11 cellular contexts compared by ENCODE assay signal in genomic region chr10:122551450-122551849, GRCh38. TPM values are rescaled to one million over a fixed set of nuclear protein-coding genes. Genes with fewer than 3 reads are reported as not detected.
DNase-seq lines count a peak whose midpoint lies in the region; ATAC-seq and TF ChIP-seq lines count a peak whose summit lies in the region.
"Had no signal": no experiment of that assay in that cellular context is flagged by ENCODE, and none has a peak within 500 bp of the region (broad histone marks: within the 10 kb centered on the region; RNA-seq: fewer than 3 reads in every experiment).

No MANE protein-coding gene starts in this region.

- TF ChIP-seq CTCF in HCT116 (IDR thresholded peaks at IDR 0.05 in 2 of 3, conservative IDR thresholded peaks at IDR 0.05 in 1 of 3; ENCODE audit: borderline replicate concordance in 1 of 3, insufficient read depth in 1 of 3, low read depth in 2 of 3, low read length in 2 of 3): no peak
- TF ChIP-seq CTCF in Calu3 (IDR thresholded peaks at IDR 0.05; ENCODE audit: unreplicated experiment): no peak

- H3K9me3 ChIP-seq in HCT116 (ENCODE audit: control insufficient read depth in 1 of 2, insufficient read depth in 1 of 2, low read depth in 1 of 2, low read length in 2 of 2) (no peaks in the 10 kb centered on the region), HAP-1 (no peaks in the 10 kb centered on the region)
- H3K9me3 ChIP-seq in effector memory CD4-positive, alpha-beta T cell (ENCODE audit: control insufficient read depth, low read length): no peaks in the 10 kb centered on the region

- POLR2A ChIA-PET in HCT116 (lab: Charles Lee): no interaction called here
- POLR2A ChIA-PET in activated CD4-positive, alpha-beta memory T cell treated with anti-CD3 and anti-CD28 coated beads for 36 hours (lab: Charles Lee): no interaction called here

- peak overlapping the region; percentile 36 for H3K27ac Mint-ChIP-seq in activated CD4-positive, alpha-beta memory T cell treated with anti-CD3 and anti-CD28 coated beads for 36 hours
- no peak overlapping the region for H3K27ac Mint-ChIP-seq in Calu3 (ENCODE audit: unreplicated experiment)

- no peak for TF ChIP-seq POLR2A in HCT116 (IDR thresholded peaks at IDR 0.05; ENCODE audit: borderline replicate concordance, extremely low read depth, insufficient read depth, insufficient read length)

- no peak overlapping the region for H3K27ac ChIP-seq in HCT116 (ENCODE audit: low read depth, low read length)
- peak overlapping the region; percentile 26 for H3K27ac ChIP-seq in effector memory CD4-positive, alpha-beta T cell (ENCODE audit: insufficient read depth, low read length, poor library complexity, severe bottlenecking)
- H3K27ac ChIP-seq: cardiac muscle cell had no signal

- BruUV-seq in HCT116 (replicated peaks; lab: Mats Ljungman, UMichigan): no TSS peak
- no TSS peak for BruUV-seq in Calu3 (replicated peaks; lab: Mats Ljungman, UMichigan)

- H3K27me3 ChIP-seq in HCT116 (ENCODE audit: insufficient read depth, low read length) (peaks cover 4% of the 10 kb centered on the region; the same call in 1 of the 2 replicates), HAP-1 (ENCODE audit: low read depth) (no peaks in the 10 kb centered on the region)
- no peaks in the 10 kb centered on the region for H3K27me3 ChIP-seq in effector memory CD4-positive, alpha-beta T cell (replicated peaks; ENCODE audit: control insufficient read depth, insufficient read depth, low read length, poor library complexity, severe bottlenecking)
- H3K27me3 ChIP-seq: cardiac muscle cell had no signal

- RAD21 ChIA-PET in HCT116 (lab: Charles Lee; ENCODE audit: low non-redundant PET in 1 of 2, low total read pairs in 2 of 2, uncharacterized antibody in 2 of 2, unreplicated experiment in 2 of 2): no interaction called here

- TF ChIP-seq RAD21 in HCT116 (IDR thresholded peaks at IDR 0.05; ENCODE audit: low read depth): no peak; the same call in 1 of the 2 replicates

- no peaks in the 10 kb centered on the region for H3K36me3 Mint-ChIP-seq in activated CD4-positive, alpha-beta memory T cell treated with anti-CD3 and anti-CD28 coated beads for 36 hours
- peaks cover 4% of the 10 kb centered on the region for H3K36me3 Mint-ChIP-seq in Calu3 (ENCODE audit: insufficient read depth, unreplicated experiment)

- no peak overlapping the region for H3K4me2 ChIP-seq in HCT116 (ENCODE audit: low read length)

- peaks cover 20% of the 10 kb centered on the region for H3K4me1 Mint-ChIP-seq in activated CD4-positive, alpha-beta memory T cell treated with anti-CD3 and anti-CD28 coated beads for 36 hours (ENCODE audit: low read depth)
- H3K4me1 Mint-ChIP-seq in Calu3 (ENCODE audit: low read depth, unreplicated experiment): peaks cover 11% of the 10 kb centered on the region
- H3K4me1 Mint-ChIP-seq: IgD-negative memory B cell had no signal

- H3K27me3 Mint-ChIP-seq in activated CD4-positive, alpha-beta memory T cell treated with anti-CD3 and anti-CD28 coated beads for 36 hours: no peaks in the 10 kb centered on the region
- peaks cover 16% of the 10 kb centered on the region for H3K27me3 Mint-ChIP-seq in Calu3 (ENCODE audit: unreplicated experiment)

- ATAC-seq in HCT116: peak; percentile 71

- no peaks in the 10 kb centered on the region for H3K36me3 ChIP-seq in HCT116 (ENCODE audit: control insufficient read depth in 1 of 2, insufficient read depth in 2 of 2, low read length in 2 of 2)
- H3K36me3 ChIP-seq in effector memory CD4-positive, alpha-beta T cell (ENCODE audit: control insufficient read depth, insufficient read depth, low read length): no peaks in the 10 kb centered on the region
- no peaks in the 10 kb centered on the region for H3K36me3 ChIP-seq in HAP-1 (replicated peaks)
- H3K36me3 ChIP-seq: cardiac muscle cell had no signal

- H3K9me2 ChIP-seq in HCT116 (ENCODE audit: insufficient read depth): no peaks in the 10 kb centered on the region

- H3K4me1 ChIP-seq in HCT116 (ENCODE audit: control insufficient read depth in 1 of 2, insufficient read depth in 2 of 2, low read length in 2 of 2) (no peaks in the 10 kb centered on the region), HAP-1 (no peaks in the 10 kb centered on the region)
- H3K4me1 ChIP-seq in effector memory CD4-positive, alpha-beta T cell (ENCODE audit: control insufficient read depth, insufficient read depth, low read length, poor library complexity, severe bottlenecking): peaks cover 14% of the 10 kb centered on the region

- no peaks in the 10 kb centered on the region for H3K9me3 Mint-ChIP-seq in activated CD4-positive, alpha-beta memory T cell treated with anti-CD3 and anti-CD28 coated beads for 36 hours
- H3K9me3 Mint-ChIP-seq in Calu3 (ENCODE audit: low read depth, unreplicated experiment): no peaks in the 10 kb centered on the region

- H3K9ac ChIP-seq in HCT116 (ENCODE audit: low read length): no peak overlapping the region

- H3K79me2 ChIP-seq in HCT116 (ENCODE audit: insufficient read depth, low read length): no peaks in the 10 kb centered on the region

- in situ Hi-C loops in HAP-1 (cut with MboI; ENCODE audit: low sequenced_read_pairs): no loop called here

- H3K4me3 Mint-ChIP-seq in activated CD4-positive, alpha-beta memory T cell treated with anti-CD3 and anti-CD28 coated beads for 36 hours: no peak overlapping the region
- H3K4me3 Mint-ChIP-seq in Calu3 (ENCODE audit: low read depth, unreplicated experiment): no peak overlapping the region
- H3K4me3 Mint-ChIP-seq: IgD-negative memory B cell had no signal

- intact Hi-C loops in HCT116 (cut with micrococcal nuclease): no loop called here
- intact Hi-C loops in activated CD4-positive, alpha-beta memory T cell treated with anti-CD3 and anti-CD28 coated beads for 36 hours (cut with micrococcal nuclease): loop anchor here (5.0 kb wide), 1 partner anchor 209 kb away; no protein-coding TSS in a partner anchor
- intact Hi-C loops in Calu3 (cut with micrococcal nuclease; ENCODE audit: unreplicated experiment): no loop called here

- H4K20me1 ChIP-seq in HCT116 (ENCODE audit: insufficient read depth): no peaks in the 10 kb centered on the region

- H2AFZ ChIP-seq in HCT116 (ENCODE audit: low read depth, low read length, poor library complexity, severe bottlenecking): no peak overlapping the region

- DNase-seq in HCT116 (ENCODE audit: low read depth, low spot score): no peak
- DNase-seq in activated CD4-positive, alpha-beta memory T cell treated with anti-CD3 and anti-CD28 coated beads for 36 hours: peak; percentile 79
- DNase-seq in effector memory CD4-positive, alpha-beta T cell: no peak
- peak; percentile 10 to 31 for DNase-seq in stimulated activated CD4-positive, alpha-beta T cell treated with anti-CD3 and anti-CD28 coated beads, Interleukin-2, amount 100 ng/mL, for 48 hours
- DNase-seq in Calu3: no peak
- no peak for DNase-seq in HAP-1 (ENCODE audit: low spot score in 2 of 2)
- no peak for DNase-seq in NCI-H1092 treated with DMSO at 0.1 percent for 48 hours (lab: John Stamatoyannopoulos, UW)
- no peak for DNase-seq in NCI-H2196 (lab: John Stamatoyannopoulos, UW; ENCODE audit: unreplicated experiment)
- DNase-seq: EL had no signal

- no peak overlapping the region for H3K4me3 ChIP-seq in HCT116 (replicated peaks in 1 of 2; ENCODE audit: low read depth in 1 of 2, low read length in 2 of 2)
- no peak overlapping the region for H3K4me3 ChIP-seq in effector memory CD4-positive, alpha-beta T cell (ENCODE audit: insufficient read depth, low read depth, low read length, poor library complexity, severe bottlenecking)
- H3K4me3 ChIP-seq in HAP-1: no peak overlapping the region
- H3K4me3 ChIP-seq: cardiac muscle cell had no signal

- CTCF ChIA-PET in HCT116 (lab: Charles Lee) (interaction anchor here (0.6 kb wide), 1 partner anchor 14 kb away, joined by 3 read pairs; no protein-coding TSS in a partner anchor), Calu3 (lab: Charles Lee) (interaction anchor here (0.5 kb wide), 1 partner anchor 112 kb away, joined by 3 read pairs; no protein-coding TSS in a partner anchor)
- CTCF ChIA-PET in activated CD4-positive, alpha-beta memory T cell treated with anti-CD3 and anti-CD28 coated beads for 36 hours (lab: Charles Lee): interaction anchor here (1.8 to 1.9 kb wide), 2 partner anchors 10 to 14 kb away, joined by 4 to 11 read pairs; no protein-coding TSS in a partner anchor

TF ChIP-seq in HCT116, 20 proteins besides CTCF, POLR2A, EP300 and RAD21:
- TF ChIP-seq YY1 (IDR thresholded peaks at IDR 0.05; ENCODE audit: extremely low read depth, insufficient replicate concordance, low read depth, low read length) (no peak), SRF (IDR thresholded peaks at IDR 0.05; ENCODE audit: low read depth) (no peak), ZBTB33 (IDR thresholded peaks at IDR 0.05; ENCODE audit: extremely low read depth, insufficient replicate concordance, low read length) (no peak), ZNF274 (IDR thresholded peaks at IDR 0.05; ENCODE audit: low read depth, low read length) (no peak), POLR2AphosphoS5 (IDR thresholded peaks at IDR 0.05; ENCODE audit: low read depth, low read length) (no peak), CBX3 (IDR thresholded peaks at IDR 0.05; ENCODE audit: low read depth) (no peak), SP1 (IDR thresholded peaks at IDR 0.05; ENCODE audit: low read depth) (no peak), TCF7L2 (IDR thresholded peaks at IDR 0.05; ENCODE audit: borderline replicate concordance, extremely low read depth, insufficient read depth, insufficient read length) (no peak), CEBPB (IDR thresholded peaks at IDR 0.05; ENCODE audit: low read depth) (no peak)
- TF ChIP-seq, protein P1, sequence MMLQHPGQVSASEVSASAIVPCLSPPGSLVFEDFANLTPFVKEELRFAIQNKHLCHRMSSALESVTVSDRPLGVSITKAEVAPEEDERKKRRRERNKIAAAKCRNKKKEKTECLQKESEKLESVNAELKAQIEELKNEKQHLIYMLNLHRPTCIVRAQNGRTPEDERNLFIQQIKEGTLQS (IDR thresholded peaks at IDR 0.05): no peak

RNA-seq across cellular contexts. Expression of gene DMBT1, which starts 9.1 kb away (rescaled TPM):
- total RNA-seq in HCT116 (2021; ENCODE audit: unreplicated experiment) (0.17 TPM), Calu3 (2022) (4.6 and 10.0 TPM in 2 replicates)
- polyA plus RNA-seq in HCT116 (2012): 0.18 and 0.35 TPM in 2 replicates
- not detected for total RNA-seq in activated CD4-positive, alpha-beta memory T cell treated with anti-CD3 and anti-CD28 coated beads for 36 hours
- total RNA-seq: cardiac muscle cell had no signal
- polyA plus RNA-seq: cardiac muscle cell, IgD-negative memory B cell had no signal

Comparison
In these comparisons a context has a peak if more than half of its experiments do, and no peak if none do; other contexts are left out.
1. DNase-seq: peak in activated CD4-positive, alpha-beta memory T cell treated with anti-CD3 and anti-CD28 coated beads for 36 hours (single experiment) and stimulated activated CD4-positive, alpha-beta T cell treated with anti-CD3 and anti-CD28 coated beads, Interleukin-2, amount 100 ng/mL, for 48 hours (2 of 2); none in HCT116 (single experiment), effector memory CD4-positive, alpha-beta T cell (0 of 3), Calu3 (single experiment), HAP-1 (0 of 2), NCI-H1092 treated with DMSO at 0.1 percent for 48 hours (single experiment) and NCI-H2196 (single experiment).